ENCODE assay signal across 8 cellular contexts in the genomic region with DNA sequence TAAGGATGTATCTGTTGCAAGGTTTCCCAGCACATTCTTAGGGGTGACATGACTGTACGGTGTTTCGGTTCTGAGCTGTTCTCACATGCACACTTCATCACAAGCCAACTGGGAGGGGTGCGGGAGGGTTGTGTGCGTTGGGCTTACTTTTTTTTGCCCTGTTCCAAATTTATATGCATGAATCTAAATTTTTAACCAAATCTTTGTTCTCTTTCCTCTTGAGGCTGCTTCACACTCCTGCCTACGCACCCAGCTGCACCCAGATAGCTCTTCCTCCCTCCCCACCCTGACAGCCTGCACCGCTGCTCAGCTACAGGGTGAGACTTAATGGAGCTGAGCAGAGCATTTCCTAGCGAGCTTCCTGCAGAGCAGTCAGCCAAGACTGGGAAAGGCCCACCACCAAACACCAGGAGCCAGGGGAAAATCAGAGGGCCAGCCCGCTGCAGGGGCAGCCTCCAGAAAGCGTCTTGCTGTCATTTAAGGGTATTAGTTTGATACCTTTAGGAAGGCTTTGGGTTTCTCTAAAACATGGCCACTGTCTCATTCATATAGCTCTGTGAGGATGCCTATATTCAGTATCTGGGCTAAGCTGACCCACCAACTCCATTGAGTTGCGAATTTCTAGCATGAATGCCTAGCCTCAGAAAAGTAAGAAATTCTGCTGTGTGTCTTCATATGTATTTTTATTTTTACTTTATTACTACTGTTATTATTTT.
DNase-seq lines count a peak whose midpoint lies in the region; ATAC-seq and TF ChIP-seq lines count a peak whose summit lies in the region.

No MANE protein-coding gene starts in this region.

- H3K27me3 Mint-ChIP-seq in glutamatergic neuron (ENCODE audit: unreplicated experiment), result no peaks in the 10 kb centered on the region

- H3K9me3 Mint-ChIP-seq in glutamatergic neuron (ENCODE audit: unreplicated experiment), result no peaks in the 10 kb centered on the region

- DNase-seq in GM13977 (ENCODE audit: low spot score), result peak; percentile 36
- DNase-seq in left kidney (ENCODE audit: low read depth, low spot score), result peak; percentile 78
- no peak for DNase-seq in HuH-7 (ENCODE audit: low spot score)
- DNase-seq in AML-193 (lab: John Stamatoyannopoulos, UW), result no peak
- DNase-seq in glutamatergic neuron, result no peak
- no peak for DNase-seq in coronary artery (ENCODE audit: low spot score)

- H3K4me3 Mint-ChIP-seq in glutamatergic neuron (ENCODE audit: unreplicated experiment), result no peak overlapping the region

- H3K27ac ChIP-seq in coronary artery, result no peak overlapping the region

- peaks cover 25% of the 10 kb centered on the region for H3K4me1 Mint-ChIP-seq in glutamatergic neuron (ENCODE audit: low read depth, unreplicated experiment)

- in situ Hi-C loops in GM13977 (cut with MboI; ENCODE audit: low pct_unique_long_range_greater_than_20kb, low sequenced_read_pairs, unreplicated experiment), result no loop called here

- no peaks in the 10 kb centered on the region for H3K36me3 Mint-ChIP-seq in glutamatergic neuron (ENCODE audit: unreplicated experiment)

- no peak for TF ChIP-seq CTCF in GM13977 (IDR thresholded peaks at IDR 0.05; ENCODE audit: extremely low read depth, insufficient read depth, missing control alignments)
- no peak for TF ChIP-seq CTCF in glutamatergic neuron (IDR thresholded peaks at IDR 0.05; ENCODE audit: partially characterized antibody, unreplicated experiment)
- TF ChIP-seq CTCF in coronary artery (IDR thresholded peaks at IDR 0.05), result no peak

- no peak overlapping the region for H3K27ac Mint-ChIP-seq in glutamatergic neuron (ENCODE audit: unreplicated experiment)

- ATAC-seq in GM21360 (IDR thresholded peaks at IDR 0.05; ENCODE audit: unreplicated experiment) (peak; percentile 97), HG03139 (IDR thresholded peaks at IDR 0.05; ENCODE audit: unreplicated experiment) (peak; percentile 80)

- H3K4me3 ChIP-seq in coronary artery, result no peak overlapping the region

Comparison
In these comparisons a context has a peak if more than half of its experiments do, and no peak if none do; other contexts are left out.
1. DNase-seq: peak in GM13977 (single experiment) and left kidney (single experiment); none in HuH-7 (single experiment), AML-193 (0 of 2), glutamatergic neuron (single experiment) and coronary artery (single experiment).